9 cellular contexts compared by ENCODE assay signal in genomic region chr11:72222106-72222891, GRCh38. TPM values are rescaled to one million over a fixed set of nuclear protein-coding genes. Genes with fewer than 3 reads are reported as not detected.
A peak's percentile ranks its signal among the peaks of the same experiment; 100 is the strongest.
DNase-seq lines count a peak whose midpoint lies in the region; ATAC-seq, FAIRE-seq and TF ChIP-seq lines count a peak whose summit lies in the region.
"Had no signal": no experiment of that assay in that cellular context is flagged by ENCODE, and none has a peak within 500 bp of the region (broad histone marks: within the 10 kb centered on the region; RNA-seq: fewer than 3 reads in every experiment).

No MANE protein-coding gene starts in this region.

- H2AFZ ChIP-seq in endothelial cell of umbilical vein (ENCODE audit: low read depth, low read length) = peak overlapping the region; percentile 89

- H3K27ac ChIP-seq in endothelial cell of umbilical vein (ENCODE audit: insufficient read depth, low read depth, low read length) = peak overlapping the region; percentile 32
- peak overlapping the region; percentile 86 to 99 (median 93) for H3K27ac ChIP-seq in pancreas

- no peak for TF ChIP-seq POLR2A in endothelial cell of umbilical vein (IDR thresholded peaks at IDR 0.05; ENCODE audit: low read depth, low read length)

- peak overlapping the region; percentile 54 for H3K4me3 ChIP-seq in NT2/D1 (ENCODE audit: insufficient read length, low read depth)
- peak overlapping the region in 1 of 3 experiments; percentile 62 for H3K4me3 ChIP-seq in endothelial cell of umbilical vein (replicated peaks in 1 of 3; ENCODE audit: insufficient read depth in 1 of 3, low read depth in 1 of 3, low read length in 3 of 3)
- H3K4me3 ChIP-seq in pancreas = peak overlapping the region in 3 of 4 donors; percentile 63 to 87 (median 77)

- peaks cover 4% of the 10 kb centered on the region for H3K27me3 ChIP-seq in NT2/D1 (ENCODE audit: insufficient read depth, insufficient read length)
- peaks cover 4 to 14% of the 10 kb centered on the region in 2 experiments for H3K27me3 ChIP-seq in endothelial cell of umbilical vein (ENCODE audit: control insufficient read depth in 2 of 2, insufficient read depth in 2 of 2, low read length in 2 of 2)
- no peaks in the 10 kb centered on the region for H3K27me3 ChIP-seq in pancreas

- WGBS in pancreas, 2 donors = 60 to 73% methylated on average over 6 of the region's 6 CpGs

- H3K79me2 ChIP-seq in endothelial cell of umbilical vein (ENCODE audit: control insufficient read depth, insufficient read depth, low read length) = peaks cover 21% of the 10 kb centered on the region

- peak; percentile 65 for DNase-seq in ELF-1 (ENCODE audit: low read depth, low spot score)
- DNase-seq in NT2/D1 (ENCODE audit: low read depth, low spot score) = no peak
- no peak for DNase-seq in endothelial cell of umbilical vein (ENCODE audit: low read depth, low spot score)
- DNase-seq in pancreas = peak in 3 of 6 donors; percentile 19 to 45 (median 22)
- DNase-seq in activated CD4-positive, CD25-positive, alpha-beta regulatory T cell (lab: John Stamatoyannopoulos, UW) = no peak
- DNase-seq in frontal cortex (ENCODE audit: low spot score in 2 of 2) = no peak

- TF ChIP-seq CTCF in endothelial cell of umbilical vein (IDR thresholded peaks at IDR 0.05; ENCODE audit: extremely low read depth in 1 of 2, insufficient read depth in 1 of 2, low read depth in 1 of 2, low read length in 2 of 2) (no peak), pancreas (IDR thresholded peaks at IDR 0.05) (no peak)

- no peaks in the 10 kb centered on the region for H3K9me1 ChIP-seq in endothelial cell of umbilical vein (replicated peaks; ENCODE audit: control insufficient read depth, extremely low read depth, insufficient read depth, low read length)

- peak overlapping the region; percentile 89 for H3K4me2 ChIP-seq in endothelial cell of umbilical vein (ENCODE audit: insufficient read depth, low read length)

- ATAC-seq in pancreas (no peak), HG02610 (IDR thresholded peaks at IDR 0.05; ENCODE audit: unreplicated experiment) (no peak), GM18861 (IDR thresholded peaks at IDR 0.05; ENCODE audit: unreplicated experiment) (no peak)

- no TSS peak for BruUV-seq in endothelial cell of umbilical vein (replicated peaks; lab: Mats Ljungman, UMichigan)

- dilution Hi-C loops in endothelial cell of umbilical vein (cut with MboI; ENCODE audit: extremely low pct_ligation_motif_present, low sequenced_read_pairs) = no loop called here

- H4K20me1 ChIP-seq in endothelial cell of umbilical vein (replicated peaks; ENCODE audit: control insufficient read depth, extremely low read depth, insufficient read depth, low read length) = no peaks in the 10 kb centered on the region

- peaks cover 14% of the 10 kb centered on the region for H3K36me3 ChIP-seq in NT2/D1 (ENCODE audit: insufficient read depth, insufficient read length, low read length)
- peaks cover 2 to 4% of the 10 kb centered on the region in 2 experiments for H3K36me3 ChIP-seq in endothelial cell of umbilical vein (ENCODE audit: control insufficient read depth in 2 of 2, extremely low read depth in 1 of 2, insufficient read depth in 2 of 2, low read length in 2 of 2)
- no peaks in the 10 kb centered on the region for H3K36me3 ChIP-seq in pancreas

- H3K9me3 ChIP-seq in NT2/D1 (ENCODE audit: insufficient read depth, low read length) (no peaks in the 10 kb centered on the region), endothelial cell of umbilical vein (replicated peaks; ENCODE audit: control insufficient read depth, insufficient read depth, low read length) (no peaks in the 10 kb centered on the region), pancreas (no peaks in the 10 kb centered on the region)

- FAIRE-seq in endothelial cell of umbilical vein (lab: Jason Lieb, UNC) = no peak
- no peak for FAIRE-seq in pancreas (lab: Jason Lieb, UNC)
- FAIRE-seq in frontal cortex (lab: Jason Lieb, UNC) = no peak

- POLR2A ChIA-PET in endothelial cell of umbilical vein (lab: Charles Lee) = interaction anchor here (0.6 to 1.5 kb wide), 2 partner anchors 26 to 110 kb away, joined by 5 read pairs; partner anchors contain the start of gene ANAPC15

- intact Hi-C loops in endothelial cell of umbilical vein (cut with micrococcal nuclease) = loop anchor here (2.0 kb wide), 1 partner anchor 17 kb away; no protein-coding TSS in a partner anchor
- intact Hi-C loops in pancreas (cut with DNase I) = no loop called here

- H3K9ac ChIP-seq in NT2/D1 (ENCODE audit: insufficient read length, low read depth) (peak overlapping the region; percentile 82), endothelial cell of umbilical vein (replicated peaks; ENCODE audit: extremely low read depth, insufficient read depth, low read length) (peak overlapping the region; percentile 19)

- CTCF ChIA-PET in endothelial cell of umbilical vein (lab: Charles Lee) = interaction anchor here (1.2 to 3.2 kb wide), 7 partner anchors 16 to 358 kb away, joined by 3 to 17 read pairs (median 6); no protein-coding TSS in a partner anchor

- H3K4me1 ChIP-seq in NT2/D1 (ENCODE audit: insufficient read depth, insufficient read length) = peaks cover 12% of the 10 kb centered on the region
- peaks cover 9% of the 10 kb centered on the region for H3K4me1 ChIP-seq in endothelial cell of umbilical vein (ENCODE audit: control insufficient read depth, extremely low read depth, insufficient read depth, low read length)
- H3K4me1 ChIP-seq in pancreas = peaks cover 0 to 10% (median 0%) of the 10 kb centered on the region in 3 donors

TF ChIP-seq in endothelial cell of umbilical vein, 7 proteins besides CTCF, POLR2A, EP300 and RAD21:
- TF ChIP-seq MYC (IDR thresholded peaks at IDR 0.05; ENCODE audit: low read depth, low read length) (no peak), FOS (IDR thresholded peaks at IDR 0.05; ENCODE audit: borderline replicate concordance, insufficient read depth, low read length) (no peak), POLR2AphosphoS5 (IDR thresholded peaks at IDR 0.05; ENCODE audit: insufficient read depth, low read depth, low read length) (no peak), GATA2 (IDR thresholded peaks at IDR 0.05; ENCODE audit: insufficient read depth, insufficient read length, low read depth, low read length) (no peak), EZH2 (IDR thresholded peaks at IDR 0.05; ENCODE audit: borderline replicate concordance, low read depth, low read length, severe bottlenecking) (no peak), JUN (IDR thresholded peaks at IDR 0.05; ENCODE audit: borderline replicate concordance, insufficient read depth, insufficient read length, low read depth) (no peak)
- TF ChIP-seq, protein P1, sequence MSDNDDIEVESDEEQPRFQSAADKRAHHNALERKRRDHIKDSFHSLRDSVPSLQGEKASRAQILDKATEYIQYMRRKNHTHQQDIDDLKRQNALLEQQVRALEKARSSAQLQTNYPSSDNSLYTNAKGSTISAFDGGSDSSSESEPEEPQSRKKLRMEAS (IDR thresholded peaks at IDR 0.05; ENCODE audit: insufficient read depth, insufficient read length) = no peak

RNA-seq across cellular contexts. Expression of gene INPPL1, which starts 2.3 kb away (rescaled TPM):
- 184 and 211 TPM in 2 replicates for total RNA-seq in endothelial cell of umbilical vein
- 125 and 153 TPM in 2 replicates for polyA plus RNA-seq in endothelial cell of umbilical vein
- 52.7 and 60.3 TPM in 2 replicates for polyA plus RNA-seq in endothelial cell of umbilical vein (2011; cell fraction: cytosol; rRNA removed)
- polyA plus RNA-seq in endothelial cell of umbilical vein (2011; cell fraction: nucleus; rRNA removed) = 839 and 1,020 TPM in 2 replicates
- polyA plus RNA-seq in endothelial cell of umbilical vein (2012) = 89.2 and 105 TPM in 2 replicates
- 157 and 171 TPM in 2 replicates for polyA minus RNA-seq in endothelial cell of umbilical vein
- 121 TPM for polyA minus RNA-seq in endothelial cell of umbilical vein (2011; cell fraction: cytosol; rRNA and poly(A)+ RNA removed)
- polyA minus RNA-seq in endothelial cell of umbilical vein (2011; cell fraction: nucleus; rRNA and poly(A)+ RNA removed) = 213 and 246 TPM in 2 replicates
- total RNA-seq in pancreas = 10 to 100 TPM; 46.3 to 94.7 (median 56.8) TPM
- 100 to 1,000 TPM in 1 of 2 donors, 10 to 100 TPM in 1; 78.4 to 131 TPM for polyA plus RNA-seq in pancreas
- total RNA-seq in frontal cortex = 6.5 TPM

RNA-seq across cellular contexts. Expression of gene FOLR2, which starts 5.7 kb away (rescaled TPM):
- total RNA-seq in endothelial cell of umbilical vein (not detected in 2 replicates), pancreas (1 to 10 TPM in 4 of 6 donors, under 1 TPM in 2; 0.51 to 9.2 (median 4.7) TPM), frontal cortex (5.7 TPM)
- polyA plus RNA-seq in endothelial cell of umbilical vein (not detected in 2 replicates), pancreas (1 to 10 TPM; 1.3 to 2.4 TPM)
- not detected in 2 replicates for polyA plus RNA-seq in endothelial cell of umbilical vein (2011; cell fraction: cytosol; rRNA removed)
- not detected in 2 replicates for polyA plus RNA-seq in endothelial cell of umbilical vein (2011; cell fraction: nucleus; rRNA removed)
- polyA plus RNA-seq in endothelial cell of umbilical vein (2012) = not detected in 2 replicates
- polyA minus RNA-seq in endothelial cell of umbilical vein = not detected in 2 replicates
- polyA minus RNA-seq in endothelial cell of umbilical vein (2011; cell fraction: cytosol; rRNA and poly(A)+ RNA removed) = not detected
- not detected in 2 replicates for polyA minus RNA-seq in endothelial cell of umbilical vein (2011; cell fraction: nucleus; rRNA and poly(A)+ RNA removed)
- total RNA-seq: RPMI7951 had no signal

RNA-seq across cellular contexts. Expression of gene PHOX2A, which starts 21.7 kb away (rescaled TPM):
- not detected in 2 replicates for total RNA-seq in endothelial cell of umbilical vein
- polyA plus RNA-seq in endothelial cell of umbilical vein = not detected in 2 replicates
- not detected in 2 replicates for polyA plus RNA-seq in endothelial cell of umbilical vein (2011; cell fraction: cytosol; rRNA removed)
- not detected in 2 replicates for polyA plus RNA-seq in endothelial cell of umbilical vein (2011; cell fraction: nucleus; rRNA removed)
- not detected in 2 replicates for polyA plus RNA-seq in endothelial cell of umbilical vein (2012)
- not detected in 2 replicates for polyA minus RNA-seq in endothelial cell of umbilical vein
- not detected for polyA minus RNA-seq in endothelial cell of umbilical vein (2011; cell fraction: cytosol; rRNA and poly(A)+ RNA removed)
- not detected in 2 replicates for polyA minus RNA-seq in endothelial cell of umbilical vein (2011; cell fraction: nucleus; rRNA and poly(A)+ RNA removed)
- total RNA-seq in pancreas = under 1 TPM in 1 of 6 donors, not detected in 5; 0.35 TPM
- polyA plus RNA-seq in pancreas = under 1 TPM in 1 of 2 donors, not detected in 1; 0.61 TPM
- not detected for total RNA-seq in frontal cortex
- total RNA-seq: RPMI7951 had no signal

RNA-seq across cellular contexts. Expression of gene FOLR1, which starts 30.4 kb away (rescaled TPM):
- not detected in 2 replicates for total RNA-seq in endothelial cell of umbilical vein
- not detected in 2 replicates for polyA plus RNA-seq in endothelial cell of umbilical vein
- polyA plus RNA-seq in endothelial cell of umbilical vein (2011; cell fraction: cytosol; rRNA removed) = not detected in 2 replicates
- polyA plus RNA-seq in endothelial cell of umbilical vein (2011; cell fraction: nucleus; rRNA removed) = not detected in 2 replicates
- not detected in 2 replicates for polyA plus RNA-seq in endothelial cell of umbilical vein (2012)
- polyA minus RNA-seq in endothelial cell of umbilical vein = not detected in 2 replicates
- 83.2 TPM for polyA minus RNA-seq in endothelial cell of umbilical vein (2011; cell fraction: cytosol; rRNA and poly(A)+ RNA removed)
- 0.48 and 0.63 TPM in 2 replicates for polyA minus RNA-seq in endothelial cell of umbilical vein (2011; cell fraction: nucleus; rRNA and poly(A)+ RNA removed)
- 1 to 10 TPM; 1.2 to 6.2 (median 4.5) TPM for total RNA-seq in pancreas
- polyA plus RNA-seq in pancreas = 1 to 10 TPM; 2.4 to 8.3 TPM
- total RNA-seq in frontal cortex = not detected
- total RNA-seq: RPMI7951 had no signal
